ENCODE assay signal across 40 cellular contexts in the genomic region with DNA sequence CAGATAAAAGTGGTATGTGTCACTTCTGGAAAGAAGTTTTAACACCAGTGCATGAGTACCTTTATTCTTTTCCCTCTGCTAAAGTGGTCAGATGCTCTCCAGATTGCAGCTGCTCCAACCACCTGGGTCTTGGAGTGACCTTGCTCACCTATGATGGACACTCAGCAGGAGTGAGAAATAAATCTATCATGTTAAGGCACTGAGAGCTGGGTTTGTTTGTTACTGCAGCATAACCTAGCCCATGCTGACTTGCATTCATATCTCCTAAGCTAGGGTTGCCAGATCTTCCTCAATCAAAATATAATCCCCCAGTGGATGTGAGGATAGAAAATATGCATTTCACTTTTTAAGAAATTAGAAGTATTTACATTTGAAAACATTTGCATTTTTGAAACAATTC.
"Had no signal": no experiment of that assay in that cellular context is flagged by ENCODE, and none has a peak within 500 bp of the region (broad histone marks: within the 10 kb centered on the region; RNA-seq: fewer than 3 reads in every experiment).

No MANE protein-coding gene starts in this region.

- H3K36me3 Mint-ChIP-seq: activated naive CD4-positive, alpha-beta T cell treated with anti-CD3 and anti-CD28 coated beads, Interleukin-2, amount 10 ng/mL, durations not matched to agents 7 days and 5 days; activated naive CD4-positive, alpha-beta T cell treated with anti-CD3 and anti-CD28 coated beads, Interleukin-2, amount 50 U/mL, for 24 hours; activated naive CD8-positive, alpha-beta T cell; activated naive CD8-positive, alpha-beta T cell treated with anti-CD3 and anti-CD28 coated beads for 36 hours; activated naive CD8-positive, alpha-beta T cell treated with anti-CD3 and anti-CD28 coated beads, Interleukin-2, amount 10 ng/mL, durations not matched to agents 7 days and 5 days; brain had no signal

- ATAC-seq: activated naive CD4-positive, alpha-beta T cell treated with anti-CD3 and anti-CD28 coated beads, Interleukin-2, amount 50 U/mL, for 72 hours; activated naive CD8-positive, alpha-beta T cell treated with anti-CD3 and anti-CD28 coated beads, Interleukin-2, amount 50 U/mL, for 24 hours; activated T-cell treated with anti-CD3 and anti-CD28 coated beads, Interleukin-2, amount 50 U/mL, for 4 hours; activated T-cell treated with anti-CD3 and anti-CD28 coated beads, Interleukin-2, amount 50 U/mL, for 72 hours; activated T-helper 17 cell treated with anti-CD3 and anti-CD28 coated beads, Interleukin-2, amount 50 U/mL, for 72 hours; body of pancreas had no signal

- H3K9me3 ChIP-seq: adrenal gland, ascending aorta, body of pancreas, breast epithelium had no signal

- H3K27me3 ChIP-seq: adrenal gland, ascending aorta, body of pancreas, brain microvascular endothelial cell, breast epithelium, cardiac muscle cell had no signal

- H3K36me3 ChIP-seq: adrenal gland, ascending aorta, brain microvascular endothelial cell, breast epithelium, cardiac muscle cell had no signal

- H3K27ac ChIP-seq: adrenal gland, ascending aorta, body of pancreas, brain microvascular endothelial cell, breast epithelium, cardiac muscle cell had no signal

- FAIRE-seq: astrocyte, bronchial epithelial cell had no signal

- H3K27ac Mint-ChIP-seq: activated naive CD4-positive, alpha-beta T cell treated with anti-CD3 and anti-CD28 coated beads for 36 hours; activated naive CD4-positive, alpha-beta T cell treated with anti-CD3 and anti-CD28 coated beads, Interleukin-2, amount 10 ng/mL, durations not matched to agents 7 days and 5 days; activated naive CD4-positive, alpha-beta T cell treated with anti-CD3 and anti-CD28 coated beads, Interleukin-2, amount 50 U/mL, for 24 hours; activated naive CD4-positive, alpha-beta T cell treated with anti-CD3 and anti-CD28 coated beads, Interleukin-2, amount 50 U/mL, for 72 hours; activated naive CD8-positive, alpha-beta T cell; activated naive CD8-positive, alpha-beta T cell treated with anti-CD3 and anti-CD28 coated beads for 36 hours; activated naive CD8-positive, alpha-beta T cell treated with anti-CD3 and anti-CD28 coated beads, Interleukin-2, amount 10 ng/mL, durations not matched to agents 7 days and 5 days; activated naive CD8-positive, alpha-beta T cell treated with anti-CD3 and anti-CD28 coated beads, Interleukin-2, amount 50 U/mL, for 24 hours; activated T-cell treated with anti-CD3 and anti-CD28 coated beads, Interleukin-2, amount 50 U/mL, for 24 hours; activated T-cell treated with anti-CD3 and anti-CD28 coated beads, Interleukin-2, amount 50 U/mL, for 72 hours; activated T-helper 1 cell treated with anti-CD3 and anti-CD28 coated beads, Interleukin-12 subunit alpha, Interleukin-12 subunit beta, Interleukin-2, Interleukin-4 antibody, amounts not matched to agents 30 ng/mL and 10 ng/mL and 1 ng/mL, durations not matched to agents 14 hours and 24 hours and 36 hours; activated T-helper 17 cell treated with anti-CD3 and anti-CD28 coated beads, Interleukin-2, amount 50 U/mL, for 72 hours; activated T-helper 2 cell treated with anti-CD3 and anti-CD28 coated beads, Interferon-gamma antibody, Interleukin-2, Interleukin-4, amounts not matched to agents 10 μg/mL and 5 μg/mL and 100 μg/mL, durations not matched to agents 14 hours and 24 hours and 36 hours; brain had no signal

- H3K4me3 Mint-ChIP-seq: activated naive CD4-positive, alpha-beta T cell treated with anti-CD3 and anti-CD28 coated beads for 36 hours; activated naive CD4-positive, alpha-beta T cell treated with anti-CD3 and anti-CD28 coated beads, Interleukin-2, amount 10 ng/mL, durations not matched to agents 7 days and 5 days; activated naive CD4-positive, alpha-beta T cell treated with anti-CD3 and anti-CD28 coated beads, Interleukin-2, amount 50 U/mL, for 24 hours; activated naive CD8-positive, alpha-beta T cell; activated naive CD8-positive, alpha-beta T cell treated with anti-CD3 and anti-CD28 coated beads for 36 hours; activated naive CD8-positive, alpha-beta T cell treated with anti-CD3 and anti-CD28 coated beads, Interleukin-2, amount 10 ng/mL, durations not matched to agents 7 days and 5 days; activated naive CD8-positive, alpha-beta T cell treated with anti-CD3 and anti-CD28 coated beads, Interleukin-2, amount 50 U/mL, for 24 hours; activated T-cell treated with anti-CD3 and anti-CD28 coated beads, Interleukin-2, amount 50 U/mL, for 24 hours; activated T-cell treated with anti-CD3 and anti-CD28 coated beads, Interleukin-2, amount 50 U/mL, for 4 hours; activated T-cell treated with anti-CD3 and anti-CD28 coated beads, Interleukin-2, amount 50 U/mL, for 72 hours; activated T-helper 1 cell treated with anti-CD3 and anti-CD28 coated beads, Interleukin-12 subunit alpha, Interleukin-12 subunit beta, Interleukin-2, Interleukin-4 antibody, amounts not matched to agents 30 ng/mL and 10 ng/mL and 1 ng/mL, durations not matched to agents 14 hours and 24 hours and 36 hours; activated T-helper 17 cell treated with anti-CD3 and anti-CD28 coated beads, Interleukin-2, amount 50 U/mL, for 72 hours; brain; central memory CD8-positive, alpha-beta T cell had no signal

- H3K4me1 ChIP-seq: adrenal gland, ascending aorta, body of pancreas, breast epithelium had no signal

- H3K27me3 Mint-ChIP-seq: activated naive CD4-positive, alpha-beta T cell treated with anti-CD3 and anti-CD28 coated beads, Interleukin-2, amount 10 ng/mL, durations not matched to agents 7 days and 5 days had no signal

- H3K9me3 Mint-ChIP-seq: activated naive CD4-positive, alpha-beta T cell treated with anti-CD3 and anti-CD28 coated beads, Interleukin-2, amount 10 ng/mL, durations not matched to agents 7 days and 5 days; activated naive CD4-positive, alpha-beta T cell treated with anti-CD3 and anti-CD28 coated beads, Interleukin-2, amount 50 U/mL, for 24 hours had no signal

- H3K4me3 ChIP-seq: adrenal gland, ascending aorta, body of pancreas, breast epithelium, cardiac muscle cell had no signal

- H3K4me1 Mint-ChIP-seq: activated naive CD4-positive, alpha-beta T cell treated with anti-CD3 and anti-CD28 coated beads, Interleukin-2, amount 10 ng/mL, durations not matched to agents 7 days and 5 days; activated naive CD4-positive, alpha-beta T cell treated with anti-CD3 and anti-CD28 coated beads, Interleukin-2, amount 50 U/mL, for 24 hours; activated naive CD8-positive, alpha-beta T cell treated with anti-CD3 and anti-CD28 coated beads for 36 hours; activated naive CD8-positive, alpha-beta T cell treated with anti-CD3 and anti-CD28 coated beads, Interleukin-2, amount 10 ng/mL, durations not matched to agents 7 days and 5 days; activated naive CD8-positive, alpha-beta T cell treated with anti-CD3 and anti-CD28 coated beads, Interleukin-2, amount 50 U/mL, for 24 hours; activated T-helper 17 cell treated with anti-CD3 and anti-CD28 coated beads, Interleukin-2, amount 50 U/mL, for 72 hours; central memory CD8-positive, alpha-beta T cell had no signal

- DNase-seq: activated effector memory CD4-positive, alpha-beta T cell treated with anti-CD3 and anti-CD28 coated beads, Interleukin-2, amount 50 U/mL, for 16 hours; activated effector memory CD4-positive, alpha-beta T cell treated with Interleukin-2 at 50 U/mL for 16 hours; activated gamma-delta T cell; activated gamma-delta T cell treated with Interleukin-2 at 50 U/mL for 16 hours; activated naive CD4-positive, alpha-beta T cell; activated naive CD4-positive, alpha-beta T cell treated with anti-CD3 and anti-CD28 coated beads for 36 hours; activated naive CD4-positive, alpha-beta T cell treated with anti-CD3 and anti-CD28 coated beads, Interleukin-2, amount 10 ng/mL, durations not matched to agents 7 days and 5 days; activated naive CD4-positive, alpha-beta T cell treated with anti-CD3 and anti-CD28 coated beads, Interleukin-2, amount 50 U/mL, for 16 hours; activated naive CD4-positive, alpha-beta T cell treated with Interleukin-2 at 50 U/mL for 16 hours; activated naive CD8-positive, alpha-beta T cell treated with anti-CD3 and anti-CD28 coated beads for 36 hours; activated naive CD8-positive, alpha-beta T cell treated with anti-CD3 and anti-CD28 coated beads, Interleukin-2, amount 10 ng/mL, durations not matched to agents 7 days and 5 days; activated naive CD8-positive, alpha-beta T cell treated with anti-CD3 and anti-CD28 coated beads, Interleukin-2, amount 50 U/mL, for 24 hours; activated T-cell treated with anti-CD3 and anti-CD28 coated beads, Interleukin-2, amount 50 U/mL, for 1 hour; activated T-cell treated with anti-CD3 and anti-CD28 coated beads, Interleukin-2, amount 50 U/mL, for 24 hours; activated T-cell treated with anti-CD3 and anti-CD28 coated beads, Interleukin-2, amount 50 U/mL, for 4 hours; activated T-cell treated with anti-CD3 and anti-CD28 coated beads, Interleukin-2, amount 50 U/mL, for 48 hours; activated T-cell treated with anti-CD3 and anti-CD28 coated beads, Interleukin-2, amount 50 U/mL, for 72 hours; adrenal gland; amniotic stem cell; amygdala; anterior cingulate cortex; aorta; body of pancreas; brain microvascular endothelial cell; caudate nucleus; central memory CD4-positive, alpha-beta T cell; cerebellar nuclear complex had no signal
